23 cellular contexts compared by ENCODE assay signal in the genomic region with DNA sequence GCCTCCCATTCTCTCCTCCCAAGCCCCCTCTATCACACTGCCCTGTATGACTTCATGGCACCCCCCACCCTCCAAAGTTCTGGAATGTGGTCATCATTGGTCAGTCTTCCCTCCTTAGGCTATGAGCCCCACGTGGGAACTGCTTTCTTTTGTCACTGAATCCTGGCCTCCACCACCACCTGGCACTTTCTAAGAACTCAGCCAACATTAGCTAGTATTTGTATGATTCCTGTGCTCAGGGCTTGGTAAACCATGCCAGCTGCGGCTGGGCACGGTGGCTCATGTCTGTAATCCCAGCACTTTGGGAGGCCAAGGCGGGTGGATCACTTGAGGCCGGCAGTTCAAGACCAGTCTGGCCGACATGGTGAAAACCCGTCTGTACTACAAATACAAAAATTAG. TPM values are rescaled to one million over a fixed set of nuclear protein-coding genes. Genes with fewer than 3 reads are reported as not detected.
A peak's percentile ranks its signal among the peaks of the same experiment; 100 is the strongest.
DNase-seq lines count a peak whose midpoint lies in the region; ATAC-seq, FAIRE-seq and TF ChIP-seq lines count a peak whose summit lies in the region.
"Had no signal": no experiment of that assay in that cellular context is flagged by ENCODE, and none has a peak within 500 bp of the region (broad histone marks: within the 10 kb centered on the region; RNA-seq: fewer than 3 reads in every experiment).

No MANE protein-coding gene starts in this region.

- H3K4me3 ChIP-seq in HepG2 (replicated peaks in 1 of 3; ENCODE audit: insufficient read depth in 1 of 3, low read depth in 2 of 3, low read length in 3 of 3) (no peak overlapping the region), right lobe of liver (no peak overlapping the region), dorsolateral prefrontal cortex (no peak overlapping the region), uterus (no peak overlapping the region)
- H3K4me3 ChIP-seq: lung had no signal

- H3K27ac ChIP-seq in HepG2 (ENCODE audit: extremely low read length, insufficient read depth, low read length) (no peak overlapping the region), right lobe of liver (no peak overlapping the region), dorsolateral prefrontal cortex (peak overlapping the region in 57 of 59 donors; percentile 64 to 98 (median 89)), uterus (peak overlapping the region; percentile 20 to 25)
- H3K27ac ChIP-seq: epithelial cell of prostate had no signal

- no peaks in the 10 kb centered on the region for H3K36me3 ChIP-seq in HepG2 (replicated peaks in 1 of 2; ENCODE audit: control insufficient read depth in 1 of 2, insufficient read depth in 2 of 2, low read length in 2 of 2)
- no peaks in the 10 kb centered on the region for H3K36me3 ChIP-seq in right lobe of liver
- H3K36me3 ChIP-seq in uterus: no peaks in the 10 kb centered on the region

- DNase-seq in HepG2 (ENCODE audit: low spot score): no peak
- no peak for DNase-seq in right lobe of liver
- no peak for DNase-seq in dorsolateral prefrontal cortex
- DNase-seq in nephron progenitor cell: no peak
- no peak for DNase-seq in uterus
- DNase-seq in G401 (ENCODE audit: low spot score): no peak
- DNase-seq: activated CD8-positive, alpha-beta memory T cell treated with anti-CD3 and anti-CD28 coated beads, Interleukin-2, amount 50 U/mL, for 48 hours; activated naive CD4-positive, alpha-beta T cell; cortex of kidney; NCI-H2029; NCI-H526; OCI-M1; SIG-M5; stimulated activated CD4-positive, alpha-beta T cell treated with anti-CD3 and anti-CD28 coated beads, Interleukin-15, amount 100 ng/mL, for 24 hours; stimulated activated naive CD4-positive, alpha-beta T cell treated with Interleukin-2 at 50 U/mL for 16 hours had no signal

- BruUV-seq in HepG2 (replicated peaks; lab: Mats Ljungman, UMichigan): no TSS peak

- peaks cover 20% of the 10 kb centered on the region for H3K4me1 Mint-ChIP-seq in nephron progenitor cell

- H3K4me2 ChIP-seq in HepG2 (ENCODE audit: low read depth, low read length): no peak overlapping the region

- peaks cover 8% of the 10 kb centered on the region for H3K36me3 Mint-ChIP-seq in nephron progenitor cell (ENCODE audit: low read depth)
- H3K36me3 Mint-ChIP-seq: IgD-negative memory B cell had no signal

- H3K9ac ChIP-seq in HepG2 (ENCODE audit: insufficient read depth, low read depth, low read length): no peak overlapping the region

- in situ Hi-C loops in HepG2 (cut with HindIII; ENCODE audit: extremely low pct_ligation_motif_present, low pct_unique_long_range_greater_than_20kb) (no loop called here), G401 (cut with HindIII; ENCODE audit: low sequenced_read_pairs) (no loop called here)

- H3K79me2 ChIP-seq in HepG2 (ENCODE audit: insufficient read depth, low read length): no peaks in the 10 kb centered on the region

- peaks cover 20% of the 10 kb centered on the region for H3K9me3 Mint-ChIP-seq in nephron progenitor cell
- H3K9me3 Mint-ChIP-seq: IgD-negative memory B cell had no signal

- no peak overlapping the region for H2AFZ ChIP-seq in HepG2 (ENCODE audit: low read length)

- peak overlapping the region; percentile 6 for H3K27ac Mint-ChIP-seq in nephron progenitor cell

- no peak for FAIRE-seq in HepG2 (lab: Jason Lieb, UNC)
- FAIRE-seq: astrocyte had no signal

- no peak overlapping the region for H3K4me3 Mint-ChIP-seq in nephron progenitor cell
- H3K4me3 Mint-ChIP-seq: IgD-negative memory B cell had no signal

- no peak for TF ChIP-seq RAD21 in HepG2 (CRISPR knock-in tag; IDR thresholded peaks at IDR 0.05)

- intact Hi-C loops in HepG2 (cut with micrococcal nuclease; ENCODE audit: unreplicated experiment) (no loop called here), right lobe of liver (cut with DNase I) (no loop called here), dorsolateral prefrontal cortex (cut with DNase I) (no loop called here), uterus (cut with DNase I; ENCODE audit: low total_unique reads) (no loop called here)

- ATAC-seq in HepG2 (no peak; the same call in 2 of the 3 replicates), right lobe of liver (no peak), HG03108 (IDR thresholded peaks at IDR 0.05; ENCODE audit: unreplicated experiment) (no peak), HG02981 (IDR thresholded peaks at IDR 0.05; ENCODE audit: unreplicated experiment) (no peak)

- H3K4me1 ChIP-seq in HepG2 (ENCODE audit: insufficient read depth, low read length) (peaks cover 52% of the 10 kb centered on the region), right lobe of liver (no peaks in the 10 kb centered on the region), uterus (no peaks in the 10 kb centered on the region)

- TF ChIP-seq CTCF in HepG2 (CRISPR knock-in tag; IDR thresholded peaks at IDR 0.05): no peak
- no peak for TF ChIP-seq CTCF in right lobe of liver (IDR thresholded peaks at IDR 0.05)
- no peak for TF ChIP-seq CTCF in dorsolateral prefrontal cortex (IDR thresholded peaks at IDR 0.05 in 54 of 56, conservative IDR thresholded peaks at IDR 0.05 in 2 of 56; ENCODE audit: low read depth in 1 of 56, partially characterized antibody in 56 of 56)
- no peak for TF ChIP-seq CTCF in nephron progenitor cell (IDR thresholded peaks at IDR 0.05)
- no peak for TF ChIP-seq CTCF in uterus (IDR thresholded peaks at IDR 0.05)

- WGBS in HepG2 (ENCODE audit: low lambda C conversion rate): 73% methylated on average over 7 of the region's 7 CpGs
- WGBS in right lobe of liver (ENCODE audit: insufficient coverage, low coverage, low lambda C conversion rate, missing lambda C conversion rate): 76% methylated on average over 5 of the region's 7 CpGs

- TF ChIP-seq EP300 in HepG2 (IDR thresholded peaks at IDR 0.05; ENCODE audit: low read depth in 2 of 2, low read length in 2 of 2): no peak
- no peak for TF ChIP-seq EP300 in HepG2 (CRISPR knock-in tag; IDR thresholded peaks at IDR 0.05; ENCODE audit: borderline replicate concordance)

- H3K27me3 ChIP-seq in HepG2 (ENCODE audit: control insufficient read depth in 1 of 2, insufficient read depth in 2 of 2, low read length in 2 of 2): no peaks in the 10 kb centered on the region
- H3K27me3 ChIP-seq in right lobe of liver: no peaks in the 10 kb centered on the region
- no peaks in the 10 kb centered on the region for H3K27me3 ChIP-seq in dorsolateral prefrontal cortex
- H3K27me3 ChIP-seq in uterus: no peaks in the 10 kb centered on the region

- POLR2A ChIA-PET in HepG2 (lab: Yijun Ruan, JAX): interaction anchor here (2.0 kb wide), 1 partner anchor 9 kb away, joined by 6 read pairs; no protein-coding TSS in a partner anchor

- H3K9me3 ChIP-seq in HepG2 (ENCODE audit: low read length) (no peaks in the 10 kb centered on the region), right lobe of liver (no peaks in the 10 kb centered on the region), uterus (no peaks in the 10 kb centered on the region)

- TF ChIP-seq POLR2A in HepG2 (IDR thresholded peaks at IDR 0.05; ENCODE audit: insufficient read depth in 1 of 2, low read depth in 2 of 2, low read length in 2 of 2) (no peak), right lobe of liver (IDR thresholded peaks at IDR 0.05) (no peak), uterus (IDR thresholded peaks at IDR 0.05) (no peak)

- CTCF ChIA-PET in HepG2 (lab: Yijun Ruan, JAX; ENCODE audit: low intra/inter-chr PET ratio, low total read pairs): no interaction called here

- no peaks in the 10 kb centered on the region for H4K20me1 ChIP-seq in HepG2 (ENCODE audit: insufficient read depth, low read length)

- peaks cover 3% of the 10 kb centered on the region for H3K27me3 Mint-ChIP-seq in nephron progenitor cell (ENCODE audit: low read depth, poor library complexity)
- H3K27me3 Mint-ChIP-seq: IgD-negative memory B cell had no signal

RNA-seq across cellular contexts. Expression of gene E2F1, which starts 8.5 kb away (rescaled TPM):
- total RNA-seq in HepG2 (2016; rRNA removed; fragmentation: Illumina TruSeq; extraction: Trizol) (25.3 and 39.4 TPM in 2 replicates), right lobe of liver (1 to 10 TPM in 2 of 6 experiments, under 1 TPM in 4; 0.24 to 8.8 (median 0.77) TPM), dorsolateral prefrontal cortex (10 to 100 TPM in 17 of 120 experiments, 1 to 10 TPM in 103; 5.2 to 12.7 (median 8.2) TPM), uterus (1 to 10 TPM in 2 of 4 donors, under 1 TPM in 1, not detected in 1; 0.51 to 7.3 (median 1.5) TPM)
- 23.5 and 26.5 TPM in 2 replicates for total RNA-seq in HepG2 (2016; cell fraction: cytosol; rRNA removed; fragmentation: Illumina TruSeq; extraction: Trizol; ENCODE audit: low read depth)
- 22.9 and 41.6 TPM in 2 replicates for total RNA-seq in HepG2 (2016; cell fraction: insoluble cytoplasmic fraction; rRNA removed; fragmentation: Illumina TruSeq; extraction: Trizol)
- total RNA-seq in HepG2 (2016; cell fraction: membrane; rRNA removed; fragmentation: Illumina TruSeq; extraction: Trizol): 49.7 and 51.9 TPM in 2 replicates
- 29.5 and 34.7 TPM in 2 replicates for total RNA-seq in HepG2 (2016; cell fraction: nucleus; rRNA removed; fragmentation: Illumina TruSeq; extraction: Trizol)
- polyA plus RNA-seq in HepG2 (2011; rRNA removed): 22.5 and 25.5 TPM in 2 replicates
- 14.5 and 25.4 TPM in 2 replicates for polyA plus RNA-seq in HepG2 (2011; cell fraction: cytosol; rRNA removed)
- 50.7 and 66.4 TPM in 2 replicates for polyA plus RNA-seq in HepG2 (2011; cell fraction: nucleus; rRNA removed)
- 14.4 and 23.5 TPM in 2 replicates for polyA plus RNA-seq in HepG2 (2012)
- polyA plus RNA-seq in HepG2 (2016; cell fraction: cytosol; fragmentation: Illumina TruSeq; extraction: Trizol; ENCODE audit: low read depth): 39.6 and 41.6 TPM in 2 replicates
- polyA plus RNA-seq in HepG2 (2016; cell fraction: insoluble cytoplasmic fraction; fragmentation: Illumina TruSeq; extraction: Trizol; ENCODE audit: low read depth): 32.3 and 37.3 TPM in 2 replicates
- 56.5 and 59.4 TPM in 2 replicates for polyA plus RNA-seq in HepG2 (2016; cell fraction: membrane; fragmentation: Illumina TruSeq; extraction: Trizol; ENCODE audit: low read depth)
- polyA plus RNA-seq in HepG2 (2016; cell fraction: nucleus; fragmentation: Illumina TruSeq; extraction: Trizol; ENCODE audit: insufficient read depth, low read depth): 97.6 and 106 TPM in 2 replicates
- polyA minus RNA-seq in HepG2 (2011; rRNA and poly(A)+ RNA removed; ENCODE audit: low replicate concordance): 35.0 and 64.5 TPM in 2 replicates
- polyA minus RNA-seq in HepG2 (2011; cell fraction: cytosol; rRNA and poly(A)+ RNA removed): 7.4 and 10.7 TPM in 2 replicates
- 8.0 and 10.6 TPM in 2 replicates for polyA minus RNA-seq in HepG2 (2011; cell fraction: nucleus; rRNA and poly(A)+ RNA removed)
- total RNA-seq in G401 (2014; rRNA removed; shearing (Covaris generic)): 44.1 and 44.2 TPM in 2 replicates

RNA-seq across cellular contexts. Expression of gene NECAB3, which starts 20.4 kb away (rescaled TPM):
- total RNA-seq in HepG2 (2016; rRNA removed; fragmentation: Illumina TruSeq; extraction: Trizol) (26.4 and 61.5 TPM in 2 replicates), right lobe of liver (10 to 100 TPM; 13.2 to 21.9 (median 19.2) TPM), dorsolateral prefrontal cortex (100 to 1,000 TPM in 2 of 120 experiments, 10 to 100 TPM in 118; 40.0 to 107 (median 69.5) TPM), uterus (10 to 100 TPM in 3 of 4 donors, 1 to 10 TPM in 1; 5.6 to 44.3 (median 20.4) TPM)
- 43.9 and 46.0 TPM in 2 replicates for total RNA-seq in HepG2 (2016; cell fraction: cytosol; rRNA removed; fragmentation: Illumina TruSeq; extraction: Trizol; ENCODE audit: low read depth)
- total RNA-seq in HepG2 (2016; cell fraction: insoluble cytoplasmic fraction; rRNA removed; fragmentation: Illumina TruSeq; extraction: Trizol): 23.2 and 62.1 TPM in 2 replicates
- 62.7 and 67.8 TPM in 2 replicates for total RNA-seq in HepG2 (2016; cell fraction: membrane; rRNA removed; fragmentation: Illumina TruSeq; extraction: Trizol)
- 71.4 and 86.1 TPM in 2 replicates for total RNA-seq in HepG2 (2016; cell fraction: nucleus; rRNA removed; fragmentation: Illumina TruSeq; extraction: Trizol)
- 65.5 and 81.8 TPM in 2 replicates for polyA plus RNA-seq in HepG2 (2011; rRNA removed)
- polyA plus RNA-seq in HepG2 (2011; cell fraction: cytosol; rRNA removed): 30.3 and 70.4 TPM in 2 replicates
- polyA plus RNA-seq in HepG2 (2011; cell fraction: nucleus; rRNA removed): 585 and 688 TPM in 2 replicates
- 32.0 and 41.2 TPM in 2 replicates for polyA plus RNA-seq in HepG2 (2012)
- 18.6 and 21.1 TPM in 2 replicates for polyA plus RNA-seq in HepG2 (2016; cell fraction: cytosol; fragmentation: Illumina TruSeq; extraction: Trizol; ENCODE audit: low read depth)
- 21.8 and 29.6 TPM in 2 replicates for polyA plus RNA-seq in HepG2 (2016; cell fraction: insoluble cytoplasmic fraction; fragmentation: Illumina TruSeq; extraction: Trizol; ENCODE audit: low read depth)
- 29.2 TPM in 2 replicates for polyA plus RNA-seq in HepG2 (2016; cell fraction: membrane; fragmentation: Illumina TruSeq; extraction: Trizol; ENCODE audit: low read depth)
- polyA plus RNA-seq in HepG2 (2016; cell fraction: nucleus; fragmentation: Illumina TruSeq; extraction: Trizol; ENCODE audit: insufficient read depth, low read depth): 161 and 163 TPM in 2 replicates
- polyA minus RNA-seq in HepG2 (2011; rRNA and poly(A)+ RNA removed; ENCODE audit: low replicate concordance): 148 and 154 TPM in 2 replicates
- polyA minus RNA-seq in HepG2 (2011; cell fraction: cytosol; rRNA and poly(A)+ RNA removed): 27.1 and 33.2 TPM in 2 replicates
- polyA minus RNA-seq in HepG2 (2011; cell fraction: nucleus; rRNA and poly(A)+ RNA removed): 103 and 112 TPM in 2 replicates
- 69.9 and 72.1 TPM in 2 replicates for total RNA-seq in G401 (2014; rRNA removed; shearing (Covaris generic))

RNA-seq across cellular contexts. Expression of gene PXMP4, which starts 25.4 kb away (rescaled TPM):
- total RNA-seq in HepG2 (2016; rRNA removed; fragmentation: Illumina TruSeq; extraction: Trizol): not detected in 2 replicates
- not detected in 2 replicates for total RNA-seq in HepG2 (2016; cell fraction: cytosol; rRNA removed; fragmentation: Illumina TruSeq; extraction: Trizol; ENCODE audit: low read depth)
- not detected in 2 replicates for total RNA-seq in HepG2 (2016; cell fraction: insoluble cytoplasmic fraction; rRNA removed; fragmentation: Illumina TruSeq; extraction: Trizol)
- total RNA-seq in HepG2 (2016; cell fraction: membrane; rRNA removed; fragmentation: Illumina TruSeq; extraction: Trizol): not detected in 2 replicates
- total RNA-seq in HepG2 (2016; cell fraction: nucleus; rRNA removed; fragmentation: Illumina TruSeq; extraction: Trizol): not detected in 2 replicates
- polyA plus RNA-seq in HepG2 (2011; rRNA removed): not detected in 2 replicates
- polyA plus RNA-seq in HepG2 (2011; cell fraction: cytosol; rRNA removed): 0.01 TPM in 1 of 2 replicates, not detected in the other
- polyA plus RNA-seq in HepG2 (2011; cell fraction: nucleus; rRNA removed): not detected in 2 replicates
- polyA plus RNA-seq in HepG2 (2012): 0.07 TPM in 1 of 2 replicates, not detected in the other
- not detected in 2 replicates for polyA plus RNA-seq in HepG2 (2016; cell fraction: cytosol; fragmentation: Illumina TruSeq; extraction: Trizol; ENCODE audit: low read depth)
- not detected in 2 replicates for polyA plus RNA-seq in HepG2 (2016; cell fraction: insoluble cytoplasmic fraction; fragmentation: Illumina TruSeq; extraction: Trizol; ENCODE audit: low read depth)
- not detected in 2 replicates for polyA plus RNA-seq in HepG2 (2016; cell fraction: membrane; fragmentation: Illumina TruSeq; extraction: Trizol; ENCODE audit: low read depth)
- polyA plus RNA-seq in HepG2 (2016; cell fraction: nucleus; fragmentation: Illumina TruSeq; extraction: Trizol; ENCODE audit: insufficient read depth, low read depth): not detected in 2 replicates
- polyA minus RNA-seq in HepG2 (2011; rRNA and poly(A)+ RNA removed; ENCODE audit: low replicate concordance): 0.20 and 11.4 TPM in 2 replicates
- polyA minus RNA-seq in HepG2 (2011; cell fraction: cytosol; rRNA and poly(A)+ RNA removed): not detected in 2 replicates
- polyA minus RNA-seq in HepG2 (2011; cell fraction: nucleus; rRNA and poly(A)+ RNA removed): not detected in 2 replicates
- total RNA-seq in right lobe of liver: 10 to 100 TPM in 4 of 6 experiments, 1 to 10 TPM in 2; 5.5 to 17.8 (median 12.9) TPM
- 10 to 100 TPM in 110 of 120 experiments, 1 to 10 TPM in 10; 7.0 to 18.9 (median 12.7) TPM for total RNA-seq in dorsolateral prefrontal cortex
- 10 to 100 TPM in 2 of 4 donors, 1 to 10 TPM in 2; 1.8 to 13.8 (median 10.7) TPM for total RNA-seq in uterus
- total RNA-seq in G401 (2014; rRNA removed; shearing (Covaris generic)): 1.3 and 1.6 TPM in 2 replicates

RNA-seq across cellular contexts. Expression of gene ACTL10, which starts 27.9 kb away (rescaled TPM):
- total RNA-seq in HepG2 (2016; rRNA removed; fragmentation: Illumina TruSeq; extraction: Trizol) (not detected in 2 replicates), right lobe of liver (1 to 10 TPM in 1 of 6 experiments, under 1 TPM in 4, not detected in 1; 0.20 to 1.1 (median 0.56) TPM), dorsolateral prefrontal cortex (1 to 10 TPM in 1 of 120 experiments, under 1 TPM in 82, not detected in 37; 0.20 to 1.3 (median 0.39) TPM), uterus (1 to 10 TPM in 3 of 4 donors, not detected in 1; 1.4 to 4.4 (median 1.9) TPM)
- not detected in 2 replicates for total RNA-seq in HepG2 (2016; cell fraction: cytosol; rRNA removed; fragmentation: Illumina TruSeq; extraction: Trizol; ENCODE audit: low read depth)
- not detected in 2 replicates for total RNA-seq in HepG2 (2016; cell fraction: insoluble cytoplasmic fraction; rRNA removed; fragmentation: Illumina TruSeq; extraction: Trizol)
- not detected in 2 replicates for total RNA-seq in HepG2 (2016; cell fraction: membrane; rRNA removed; fragmentation: Illumina TruSeq; extraction: Trizol)
- not detected in 2 replicates for total RNA-seq in HepG2 (2016; cell fraction: nucleus; rRNA removed; fragmentation: Illumina TruSeq; extraction: Trizol)
- polyA plus RNA-seq in HepG2 (2011; rRNA removed): not detected in 2 replicates
- polyA plus RNA-seq in HepG2 (2011; cell fraction: cytosol; rRNA removed): not detected in 2 replicates
- not detected in 2 replicates for polyA plus RNA-seq in HepG2 (2011; cell fraction: nucleus; rRNA removed)
- 0.11 and 0.12 TPM in 2 replicates for polyA plus RNA-seq in HepG2 (2012)
- not detected in 2 replicates for polyA plus RNA-seq in HepG2 (2016; cell fraction: cytosol; fragmentation: Illumina TruSeq; extraction: Trizol; ENCODE audit: low read depth)
- polyA plus RNA-seq in HepG2 (2016; cell fraction: insoluble cytoplasmic fraction; fragmentation: Illumina TruSeq; extraction: Trizol; ENCODE audit: low read depth): not detected in 2 replicates
- polyA plus RNA-seq in HepG2 (2016; cell fraction: membrane; fragmentation: Illumina TruSeq; extraction: Trizol; ENCODE audit: low read depth): not detected in 2 replicates
- not detected in 2 replicates for polyA plus RNA-seq in HepG2 (2016; cell fraction: nucleus; fragmentation: Illumina TruSeq; extraction: Trizol; ENCODE audit: insufficient read depth, low read depth)
- polyA minus RNA-seq in HepG2 (2011; rRNA and poly(A)+ RNA removed; ENCODE audit: low replicate concordance): 0.12 and 3.5 TPM in 2 replicates
- polyA minus RNA-seq in HepG2 (2011; cell fraction: cytosol; rRNA and poly(A)+ RNA removed): not detected in 2 replicates
- polyA minus RNA-seq in HepG2 (2011; cell fraction: nucleus; rRNA and poly(A)+ RNA removed): not detected in 2 replicates
- not detected in 2 replicates for total RNA-seq in G401 (2014; rRNA removed; shearing (Covaris generic))
- polyA plus RNA-seq: neural cell had no signal

RNA-seq across cellular contexts. Expression of gene C20orf144, which starts 32.5 kb away (rescaled TPM):
- 0.09 and 0.14 TPM in 2 replicates for total RNA-seq in HepG2 (2016; rRNA removed; fragmentation: Illumina TruSeq; extraction: Trizol)
- 0.30 and 0.35 TPM in 2 replicates for total RNA-seq in HepG2 (2016; cell fraction: cytosol; rRNA removed; fragmentation: Illumina TruSeq; extraction: Trizol; ENCODE audit: low read depth)
- 0.11 TPM in 1 of 2 replicates, not detected in the other for total RNA-seq in HepG2 (2016; cell fraction: insoluble cytoplasmic fraction; rRNA removed; fragmentation: Illumina TruSeq; extraction: Trizol)
- total RNA-seq in HepG2 (2016; cell fraction: membrane; rRNA removed; fragmentation: Illumina TruSeq; extraction: Trizol): 0.37 and 0.38 TPM in 2 replicates
- total RNA-seq in HepG2 (2016; cell fraction: nucleus; rRNA removed; fragmentation: Illumina TruSeq; extraction: Trizol): 0.31 and 0.37 TPM in 2 replicates
- 0.16 TPM in 2 replicates for polyA plus RNA-seq in HepG2 (2011; rRNA removed)
- 0.17 and 0.29 TPM in 2 replicates for polyA plus RNA-seq in HepG2 (2011; cell fraction: cytosol; rRNA removed)
- polyA plus RNA-seq in HepG2 (2011; cell fraction: nucleus; rRNA removed): 0.18 and 0.24 TPM in 2 replicates
- polyA plus RNA-seq in HepG2 (2012): 0.21 and 0.32 TPM in 2 replicates
- polyA plus RNA-seq in HepG2 (2016; cell fraction: cytosol; fragmentation: Illumina TruSeq; extraction: Trizol; ENCODE audit: low read depth): 0.12 and 0.15 TPM in 2 replicates
- polyA plus RNA-seq in HepG2 (2016; cell fraction: insoluble cytoplasmic fraction; fragmentation: Illumina TruSeq; extraction: Trizol; ENCODE audit: low read depth): 0.20 and 0.21 TPM in 2 replicates
- polyA plus RNA-seq in HepG2 (2016; cell fraction: membrane; fragmentation: Illumina TruSeq; extraction: Trizol; ENCODE audit: low read depth): 0.27 and 0.39 TPM in 2 replicates
- not detected in 2 replicates for polyA plus RNA-seq in HepG2 (2016; cell fraction: nucleus; fragmentation: Illumina TruSeq; extraction: Trizol; ENCODE audit: insufficient read depth, low read depth)
- 0.58 TPM in 1 of 2 replicates, not detected in the other for polyA minus RNA-seq in HepG2 (2011; rRNA and poly(A)+ RNA removed; ENCODE audit: low replicate concordance)
- polyA minus RNA-seq in HepG2 (2011; cell fraction: cytosol; rRNA and poly(A)+ RNA removed): not detected in 2 replicates
- 0.26 TPM in 1 of 2 replicates, not detected in the other for polyA minus RNA-seq in HepG2 (2011; cell fraction: nucleus; rRNA and poly(A)+ RNA removed)
- under 1 TPM in 1 of 6 experiments, not detected in 5; 0.18 TPM for total RNA-seq in right lobe of liver
- under 1 TPM in 34 of 120 experiments, not detected in 86; 0.19 to 0.98 (median 0.29) TPM for total RNA-seq in dorsolateral prefrontal cortex
- total RNA-seq in uterus: not detected
- 0.20 TPM in 1 of 2 replicates, not detected in the other for total RNA-seq in G401 (2014; rRNA removed; shearing (Covaris generic))
- total RNA-seq: renal cortical epithelial cell had no signal
- polyA plus RNA-seq: IgD-negative memory B cell, neural cell had no signal

Comparison
In these comparisons a context has a peak if more than half of its experiments do, and no peak if none do; other contexts are left out.
1. H3K27ac ChIP-seq: peak in dorsolateral prefrontal cortex (57 of 59) and uterus (2 of 2); none in HepG2 (single experiment) and right lobe of liver (0 of 3).